Comparison of ENCODE assay signal across 8 cellular contexts in genomic region chr3:66407281-66408218, GRCh38.
DNase-seq lines count a peak whose midpoint lies in the region; ATAC-seq, FAIRE-seq and TF ChIP-seq lines count a peak whose summit lies in the region.

No MANE protein-coding gene starts in this region.

- H3K27me3 Mint-ChIP-seq in CD4-positive, CD25-positive, alpha-beta regulatory T cell = no peaks in the 10 kb centered on the region
- H3K27me3 Mint-ChIP-seq in MCF 10A (ENCODE audit: insufficient read depth, unreplicated experiment) = no peaks in the 10 kb centered on the region

- no peaks in the 10 kb centered on the region for H3K4me1 ChIP-seq in CD4-positive, CD25-positive, alpha-beta regulatory T cell (ENCODE audit: control insufficient read depth, insufficient read depth, low read length, poor library complexity, severe bottlenecking)
- no peaks in the 10 kb centered on the region for H3K4me1 ChIP-seq in kidney (ENCODE audit: control insufficient read depth in 1 of 2, insufficient read depth in 1 of 2, low read depth in 1 of 2, low read length in 2 of 2)

- H3K9me3 ChIP-seq in CD4-positive, CD25-positive, alpha-beta regulatory T cell (ENCODE audit: control insufficient read depth in 2 of 2, low read length in 2 of 2) = no peaks in the 10 kb centered on the region
- H3K9me3 ChIP-seq in WERI-Rb-1 (ENCODE audit: severe bottlenecking) = no peaks in the 10 kb centered on the region
- no peaks in the 10 kb centered on the region for H3K9me3 ChIP-seq in kidney (ENCODE audit: control insufficient read depth in 1 of 2, low read length in 2 of 2)

- H3K4me3 Mint-ChIP-seq in CD4-positive, CD25-positive, alpha-beta regulatory T cell = no peak overlapping the region
- no peak overlapping the region for H3K4me3 Mint-ChIP-seq in MCF 10A (ENCODE audit: unreplicated experiment)

- CTCF ChIA-PET in MCF 10A (lab: Yijun Ruan, JAX) = interaction anchor here (0.5 to 16.7 kb wide), 112 partner anchors 9 to 1353 kb away, joined by 3 to 604 read pairs (median 5); no protein-coding TSS in a partner anchor

- no peaks in the 10 kb centered on the region for H3K27me3 ChIP-seq in CD4-positive, CD25-positive, alpha-beta regulatory T cell (ENCODE audit: control insufficient read depth, insufficient read depth, low read length)
- no peaks in the 10 kb centered on the region for H3K27me3 ChIP-seq in WERI-Rb-1 (ENCODE audit: insufficient read depth, low read depth, severe bottlenecking)

- no TSS peak for BruUV-seq in MCF 10A (replicated peaks; lab: Mats Ljungman, UMichigan)

- H3K27ac ChIP-seq in CD4-positive, CD25-positive, alpha-beta regulatory T cell (ENCODE audit: insufficient read depth, low read length, poor library complexity, severe bottlenecking) = no peak overlapping the region
- H3K27ac ChIP-seq in WERI-Rb-1 = no peak overlapping the region
- no peak overlapping the region for H3K27ac ChIP-seq in kidney (ENCODE audit: low read depth in 2 of 2, low read length in 2 of 2)

- H3K4me1 Mint-ChIP-seq in CD4-positive, CD25-positive, alpha-beta regulatory T cell = peaks cover 0 to 9% (median 6%) of the 10 kb centered on the region in 4 donors
- H3K4me1 Mint-ChIP-seq in MCF 10A (ENCODE audit: insufficient read depth, unreplicated experiment) = no peaks in the 10 kb centered on the region

- intact Hi-C loops in MCF 10A (cut with micrococcal nuclease) = loop anchor here (1.0 to 10.0 kb wide), 4 partner anchors 21 to 409 kb away; partner anchors contain the start of gene LRIG1
- intact Hi-C loops in kidney (cut with DNase I) = loop anchor here (10.0 kb wide), 1 partner anchor 407 kb away; no protein-coding TSS in a partner anchor

- H3K4me3 ChIP-seq in CD4-positive, CD25-positive, alpha-beta regulatory T cell (ENCODE audit: low read depth, low read length) = no peak overlapping the region
- H3K4me3 ChIP-seq in WERI-Rb-1 (ENCODE audit: low read depth, low read length) (no peak overlapping the region), kidney (ENCODE audit: low read length in 2 of 2) (no peak overlapping the region)

- DNase-seq in CD4-positive, CD25-positive, alpha-beta regulatory T cell = peak; percentile 49 to 73 (median 66)
- DNase-seq in WERI-Rb-1 (peak; percentile 80), MCF 10A (ENCODE audit: unreplicated experiment) (peak; percentile 69), kidney (peak; percentile 84), GF-D8 (lab: John Stamatoyannopoulos, UW) (no peak)
- DNase-seq in stimulated activated CD4-positive, alpha-beta T cell treated with anti-CD3 and anti-CD28 coated beads, Interleukin-4, amount 100 ng/mL, for 1 hour = peak; percentile 76

- no peak for FAIRE-seq in kidney (lab: Jason Lieb, UNC)

- H3K9me3 Mint-ChIP-seq in CD4-positive, CD25-positive, alpha-beta regulatory T cell = no peaks in the 10 kb centered on the region
- no peaks in the 10 kb centered on the region for H3K9me3 Mint-ChIP-seq in MCF 10A (ENCODE audit: unreplicated experiment)

- peaks cover 28% of the 10 kb centered on the region for H3K36me3 Mint-ChIP-seq in CD4-positive, CD25-positive, alpha-beta regulatory T cell
- H3K36me3 Mint-ChIP-seq in MCF 10A (ENCODE audit: insufficient read depth, unreplicated experiment) = peaks cover 12% of the 10 kb centered on the region

- H3K27ac Mint-ChIP-seq in CD4-positive, CD25-positive, alpha-beta regulatory T cell = peak overlapping the region in 2 of 3 donors; percentile 36 to 73
- no peak overlapping the region for H3K27ac Mint-ChIP-seq in MCF 10A (ENCODE audit: low read depth, unreplicated experiment)

- TF ChIP-seq CTCF in WERI-Rb-1 (IDR thresholded peaks at IDR 0.05; ENCODE audit: low read depth, low read length) (peak; percentile 96), MCF 10A (IDR thresholded peaks at IDR 0.05; ENCODE audit: unreplicated experiment) (peak; percentile 94), kidney (IDR thresholded peaks at IDR 0.05; ENCODE audit: borderline replicate concordance, extremely low read depth, insufficient read depth) (peak; percentile 82)

- ATAC-seq in CD4-positive, CD25-positive, alpha-beta regulatory T cell (ENCODE audit: low read depth in 2 of 2) = peak; percentile 76 to 88
- ATAC-seq in HG03457 (IDR thresholded peaks at IDR 0.05; ENCODE audit: unreplicated experiment) = peak; percentile 55

- peak; percentile 16 for TF ChIP-seq POLR2A in GM19193 (IDR thresholded peaks at IDR 0.05; ENCODE audit: extremely low read depth, insufficient read depth, insufficient read length)

- H3K9ac ChIP-seq in kidney (ENCODE audit: low read length in 2 of 2) = no peak overlapping the region

- peaks cover 90% of the 10 kb centered on the region for H3K36me3 ChIP-seq in CD4-positive, CD25-positive, alpha-beta regulatory T cell (ENCODE audit: control insufficient read depth, insufficient read depth, low read length)
- H3K36me3 ChIP-seq in WERI-Rb-1 (peaks cover 4% of the 10 kb centered on the region; the same call in 1 of the 2 replicates), kidney (ENCODE audit: control insufficient read depth in 1 of 2, insufficient read depth in 2 of 2, low read length in 2 of 2) (peaks cover 2 to 14% of the 10 kb centered on the region in 2 donors)

- POLR2A ChIA-PET in MCF 10A (lab: Yijun Ruan, JAX) = interaction anchor here (0.9 kb wide), 1 partner anchor 340 kb away, joined by 3 read pairs; no protein-coding TSS in a partner anchor
